In genomic region chr3:111282024-111282423, GRCh38 we compare ENCODE assay signal across 18 cellular contexts.
"Had no signal": no experiment of that assay in that cellular context is flagged by ENCODE, and none has a peak within 500 bp of the region (broad histone marks: within the 10 kb centered on the region; RNA-seq: fewer than 3 reads in every experiment).

No MANE protein-coding gene starts in this region.

- H3K9me3 ChIP-seq: heart left ventricle, pancreas, right lobe of liver, SJSA1, upper lobe of left lung had no signal

- H3K4me3 Mint-ChIP-seq: brain; nephron; stimulated activated naive B cell treated with anti-CD40 and anti-IgM and Interleukin-4, amounts not matched to agents 10 μg/mL and 1 μg/mL and 100 μg/mL, for 72 hours; WTC11 had no signal

- H3K36me3 ChIP-seq: heart left ventricle, pancreas, right lobe of liver, SJSA1, upper lobe of left lung had no signal

- H3K27ac ChIP-seq: heart left ventricle, pancreas, right lobe of liver, SJSA1, upper lobe of left lung had no signal

- H3K4me1 ChIP-seq: heart left ventricle, pancreas, right lobe of liver, SJSA1, upper lobe of left lung had no signal

- H3K36me3 Mint-ChIP-seq: brain; stimulated activated naive B cell treated with anti-CD40 and anti-IgM and Interleukin-4, amounts not matched to agents 10 μg/mL and 1 μg/mL and 100 μg/mL, for 72 hours; WTC11 had no signal

- H3K27me3 ChIP-seq: heart left ventricle, pancreas, right lobe of liver, SJSA1, upper lobe of left lung had no signal

- H3K27me3 Mint-ChIP-seq: brain; stimulated activated naive B cell treated with anti-CD40 and anti-IgM and Interleukin-4, amounts not matched to agents 10 μg/mL and 1 μg/mL and 100 μg/mL, for 72 hours had no signal

- H3K9me3 Mint-ChIP-seq: brain; nephron; stimulated activated naive B cell treated with anti-CD40 and anti-IgM and Interleukin-4, amounts not matched to agents 10 μg/mL and 1 μg/mL and 100 μg/mL, for 72 hours; WTC11 had no signal

- H3K27ac Mint-ChIP-seq: brain; nephron; stimulated activated naive B cell treated with anti-CD40 and anti-IgM and Interleukin-4, amounts not matched to agents 10 μg/mL and 1 μg/mL and 100 μg/mL, for 72 hours; WTC11 had no signal

- ATAC-seq: heart left ventricle; left ventricle myocardium superior; right lobe of liver; stimulated activated naive B cell treated with anti-CD40 and anti-IgM and Interleukin-4, amounts not matched to agents 10 μg/mL and 1 μg/mL and 100 μg/mL, for 72 hours; WTC11 had no signal

- DNase-seq: activated CD4-positive, alpha-beta T cell treated with anti-CD3 and anti-CD28 coated beads for 48 hours; activated gamma-delta T cell treated with Interleukin-2 at 50 U/mL for 16 hours; anterior cingulate cortex; heart left ventricle; left ventricle myocardium superior; midbrain; pancreas; right lobe of liver; small intestine; stimulated activated CD4-positive, alpha-beta T cell treated with anti-CD3 and anti-CD28 coated beads, Interleukin-2, amount 100 ng/mL, for 48 hours; stimulated activated CD8-positive, alpha-beta memory T cell treated with anti-CD3 and anti-CD28 coated beads, Interleukin-4, amount 100 ng/mL, for 48 hours; stimulated activated naive B cell treated with anti-CD40 and anti-IgM and Interleukin-4, amounts not matched to agents 10 μg/mL and 1 μg/mL and 100 μg/mL, for 72 hours; T-helper 1 cell; upper lobe of left lung had no signal

- H3K4me3 ChIP-seq: heart left ventricle, pancreas, right lobe of liver, SJSA1, upper lobe of left lung had no signal
